15 cellular contexts compared by ENCODE assay signal in genomic region chr16:78461496-78461938, GRCh38.
DNase-seq lines count a peak whose midpoint lies in the region; ATAC-seq and TF ChIP-seq lines count a peak whose summit lies in the region.
"Had no signal": no experiment of that assay in that cellular context is flagged by ENCODE, and none has a peak within 500 bp of the region (broad histone marks: within the 10 kb centered on the region; RNA-seq: fewer than 3 reads in every experiment).

No MANE protein-coding gene starts in this region.

- CTCF ChIA-PET in HEK293 (lab: Yijun Ruan, JAX) (interaction anchor here (0.6 kb wide), 1 partner anchor 172 kb away, joined by 3 read pairs; no protein-coding TSS in a partner anchor), PC-9 (lab: Charles Lee) (no interaction called here), Calu3 (lab: Charles Lee) (no interaction called here)

- H3K27me3 Mint-ChIP-seq in activated naive CD8-positive, alpha-beta T cell treated with anti-CD3 and anti-CD28 coated beads for 36 hours: no peaks in the 10 kb centered on the region
- H3K27me3 Mint-ChIP-seq in Calu3 (ENCODE audit: unreplicated experiment): no peaks in the 10 kb centered on the region

- POLR2A ChIA-PET in HEK293 (lab: Yijun Ruan, JAX) (no interaction called here), PC-9 (lab: Charles Lee; ENCODE audit: unreplicated experiment) (no interaction called here)

- H2AFZ ChIP-seq in PC-9: no peak overlapping the region

- peaks cover 11% of the 10 kb centered on the region for H3K9me3 Mint-ChIP-seq in activated naive CD8-positive, alpha-beta T cell treated with anti-CD3 and anti-CD28 coated beads for 36 hours
- peaks cover 5% of the 10 kb centered on the region for H3K9me3 Mint-ChIP-seq in Calu3 (ENCODE audit: low read depth, unreplicated experiment)

- H3K27ac Mint-ChIP-seq in activated naive CD8-positive, alpha-beta T cell treated with anti-CD3 and anti-CD28 coated beads for 36 hours: no peak overlapping the region
- no peak overlapping the region for H3K27ac Mint-ChIP-seq in Calu3 (ENCODE audit: unreplicated experiment)

- 0 out of 2 replicates have a peak overlapping the region, but pooled peaks have one; percentile 2 for H3K4me2 ChIP-seq in PC-9

- no peaks in the 10 kb centered on the region; the same call in 1 of the 2 replicates for H4K20me1 ChIP-seq in PC-9 (ENCODE audit: insufficient read depth)

- H3K36me3 Mint-ChIP-seq in activated naive CD8-positive, alpha-beta T cell treated with anti-CD3 and anti-CD28 coated beads for 36 hours: peaks cover 19% of the 10 kb centered on the region
- H3K36me3 Mint-ChIP-seq in Calu3 (ENCODE audit: insufficient read depth, unreplicated experiment): no peaks in the 10 kb centered on the region

- H3K4me1 Mint-ChIP-seq in activated naive CD8-positive, alpha-beta T cell treated with anti-CD3 and anti-CD28 coated beads for 36 hours: no peaks in the 10 kb centered on the region
- H3K4me1 Mint-ChIP-seq in Calu3 (ENCODE audit: low read depth, unreplicated experiment): peaks cover 13% of the 10 kb centered on the region

- H3K4me3 ChIP-seq in HEK293 (ENCODE audit: low read depth, low read length): no peak overlapping the region
- no peak overlapping the region for H3K4me3 ChIP-seq in PC-9
- no peak overlapping the region for H3K4me3 ChIP-seq in fibroblast of villous mesenchyme (ENCODE audit: low read depth, low read length)
- no peak overlapping the region for H3K4me3 ChIP-seq in prostate gland
- H3K4me3 ChIP-seq: testis had no signal

- TF ChIP-seq CTCF in HEK293 (tag by site-specific recombination; IDR thresholded peaks at IDR 0.05) (no peak), PC-9 (conservative IDR thresholded peaks at IDR 0.05) (no peak), fibroblast of villous mesenchyme (IDR thresholded peaks at IDR 0.05; ENCODE audit: insufficient read depth, low read depth, low read length) (no peak), prostate gland (IDR thresholded peaks at IDR 0.05) (no peak), Calu3 (IDR thresholded peaks at IDR 0.05; ENCODE audit: unreplicated experiment) (no peak)

- no peak for TF ChIP-seq POLR2A in prostate gland (IDR thresholded peaks at IDR 0.05)

- H3K4me3 Mint-ChIP-seq in activated naive CD8-positive, alpha-beta T cell treated with anti-CD3 and anti-CD28 coated beads for 36 hours: no peak overlapping the region
- no peak overlapping the region for H3K4me3 Mint-ChIP-seq in Calu3 (ENCODE audit: low read depth, unreplicated experiment)
- H3K4me3 Mint-ChIP-seq: H9 had no signal

- 51% methylated on average over 6 of the region's 6 CpGs for WGBS in prostate gland

- BruUV-seq in PC-9 (replicated peaks; lab: Mats Ljungman, UMichigan): no TSS peak
- no TSS peak for BruUV-seq in Calu3 (replicated peaks; lab: Mats Ljungman, UMichigan)

- H3K27me3 ChIP-seq in PC-9 (ENCODE audit: insufficient read depth, low read depth) (no peaks in the 10 kb centered on the region), prostate gland (replicated peaks; ENCODE audit: insufficient read depth) (no peaks in the 10 kb centered on the region)
- H3K27me3 ChIP-seq: dorsolateral prefrontal cortex, testis had no signal

- peaks cover 7% of the 10 kb centered on the region; the same call in 1 of the 2 replicates for H3F3A ChIP-seq in PC-9 (ENCODE audit: insufficient read depth, low read depth)

- H3K27ac ChIP-seq in HEK293 (ENCODE audit: extremely low read depth, low read depth, low read length) (no peak overlapping the region), PC-9 (0 out of 2 replicates have a peak overlapping the region, but pooled peaks have one; percentile 30), prostate gland (no peak overlapping the region)
- H3K27ac ChIP-seq: testis had no signal

- intact Hi-C loops in PC-9 (cut with micrococcal nuclease; ENCODE audit: unreplicated experiment) (no loop called here), prostate gland (cut with DNase I) (no loop called here), Calu3 (cut with micrococcal nuclease; ENCODE audit: unreplicated experiment) (no loop called here)

- H3K36me3 ChIP-seq in HEK293 (ENCODE audit: control insufficient read depth in 2 of 2, insufficient read depth in 1 of 2, low read length in 2 of 2) (no peaks in the 10 kb centered on the region), PC-9 (ENCODE audit: low read depth) (no peaks in the 10 kb centered on the region), prostate gland (no peaks in the 10 kb centered on the region)

- H3K4me1 ChIP-seq in HEK293 (ENCODE audit: control insufficient read depth, insufficient read depth, low read length) (peaks cover 8% of the 10 kb centered on the region), PC-9 (replicated peaks; ENCODE audit: insufficient read depth) (peaks cover 21% of the 10 kb centered on the region; the same call in 1 of the 2 replicates), prostate gland (replicated peaks) (no peaks in the 10 kb centered on the region)
- H3K4me1 ChIP-seq: testis had no signal

- H3K9me2 ChIP-seq in PC-9 (ENCODE audit: insufficient read depth): no peaks in the 10 kb centered on the region

- DNase-seq in PC-9 (no peak), fibroblast of villous mesenchyme (ENCODE audit: low read depth) (peak; percentile 60), prostate gland (ENCODE audit: low spot score) (peak; percentile 76), Calu3 (no peak)
- no peak for DNase-seq in NK-92 treated with Interleukin-12 subunit alpha and Interleukin-12 subunit beta, amount 100 ng/mL, for 24 hours (lab: John Stamatoyannopoulos, UW)
- DNase-seq in activated naive CD8-positive, alpha-beta T cell treated with anti-CD3 and anti-CD28 coated beads for 36 hours: no peak
- DNase-seq: amygdala, DND-41, dorsolateral prefrontal cortex, H9, KBM-7, NCI-H1694 treated with DMSO at 0.1 percent for 48 hours, testis had no signal

- no peak for ATAC-seq in GM21367 (IDR thresholded peaks at IDR 0.05; ENCODE audit: unreplicated experiment)

- H3K9me3 ChIP-seq in HEK293 (ENCODE audit: control insufficient read depth, insufficient read depth, low read depth, low read length) (no peaks in the 10 kb centered on the region), PC-9 (ENCODE audit: insufficient read depth, low read depth) (no peaks in the 10 kb centered on the region), prostate gland (no peaks in the 10 kb centered on the region)
- H3K9me3 ChIP-seq: testis had no signal

- no peaks in the 10 kb centered on the region for H3K79me2 ChIP-seq in PC-9 (ENCODE audit: low read depth)

TF ChIP-seq in HEK293, 187 proteins besides CTCF, POLR2A, EP300 and RAD21 (continues in another document):
- TF ChIP-seq ZBTB17 (tag by site-specific recombination; IDR thresholded peaks at IDR 0.05) (peak; percentile 55), ZBTB26 (tag by site-specific recombination; optimal IDR thresholded peaks at IDR 0.05) (no peak), ZNF830 (tag by site-specific recombination; IDR thresholded peaks at IDR 0.05; ENCODE audit: low read depth) (no peak), BCL11B (tag by site-specific recombination; IDR thresholded peaks at IDR 0.05; ENCODE audit: low read depth) (no peak), ZNF571 (tag by site-specific recombination; IDR thresholded peaks at IDR 0.05) (no peak), ZFP3 (tag by site-specific recombination; IDR thresholded peaks at IDR 0.05; ENCODE audit: low read depth) (no peak), ZNF121 (tag by site-specific recombination; IDR thresholded peaks at IDR 0.05) (no peak)
- TF ChIP-seq, protein P1, sequence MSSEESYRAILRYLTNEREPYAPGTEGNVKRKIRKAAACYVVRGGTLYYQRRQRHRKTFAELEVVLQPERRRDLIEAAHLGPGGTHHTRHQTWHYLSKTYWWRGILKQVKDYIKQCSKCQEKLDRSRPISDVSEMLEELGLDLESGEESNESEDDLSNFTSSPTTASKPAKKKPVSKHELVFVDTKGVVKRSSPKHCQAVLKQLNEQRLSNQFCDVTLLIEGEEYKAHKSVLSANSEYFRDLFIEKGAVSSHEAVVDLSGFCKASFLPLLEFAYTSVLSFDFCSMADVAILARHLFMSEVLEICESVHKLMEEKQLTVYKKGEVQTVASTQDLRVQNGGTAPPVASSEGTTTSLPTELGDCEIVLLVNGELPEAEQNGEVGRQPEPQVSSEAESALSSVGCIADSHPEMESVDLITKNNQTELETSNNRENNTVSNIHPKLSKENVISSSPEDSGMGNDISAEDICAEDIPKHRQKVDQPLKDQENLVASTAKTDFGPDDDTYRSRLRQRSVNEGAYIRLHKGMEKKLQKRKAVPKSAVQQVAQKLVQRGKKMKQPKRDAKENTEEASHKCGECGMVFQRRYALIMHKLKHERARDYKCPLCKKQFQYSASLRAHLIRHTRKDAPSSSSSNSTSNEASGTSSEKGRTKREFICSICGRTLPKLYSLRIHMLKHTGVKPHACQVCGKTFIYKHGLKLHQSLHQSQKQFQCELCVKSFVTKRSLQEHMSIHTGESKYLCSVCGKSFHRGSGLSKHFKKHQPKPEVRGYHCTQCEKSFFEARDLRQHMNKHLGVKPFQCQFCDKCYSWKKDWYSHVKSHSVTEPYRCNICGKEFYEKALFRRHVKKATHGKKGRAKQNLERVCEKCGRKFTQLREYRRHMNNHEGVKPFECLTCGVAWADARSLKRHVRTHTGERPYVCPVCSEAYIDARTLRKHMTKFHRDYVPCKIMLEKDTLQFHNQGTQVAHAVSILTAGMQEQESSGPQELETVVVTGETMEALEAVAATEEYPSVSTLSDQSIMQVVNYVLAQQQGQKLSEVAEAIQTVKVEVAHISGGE (tag by site-specific recombination; conservative IDR thresholded peaks at IDR 0.05; ENCODE audit: low read depth): no peak

Comparison
In these comparisons a context has a peak if more than half of its experiments do, and no peak if none do; other contexts are left out.
1. DNase-seq: peak in fibroblast of villous mesenchyme (single experiment) and prostate gland (single experiment); none in PC-9 (0 of 2), NK-92 treated with Interleukin-12 subunit alpha and Interleukin-12 subunit beta, amount 100 ng/mL, for 24 hours (single experiment), activated naive CD8-positive, alpha-beta T cell treated with anti-CD3 and anti-CD28 coated beads for 36 hours (single experiment) and Calu3 (single experiment).